Comparison of ENCODE assay signal across 11 cellular contexts in genomic region chr16:70680495-70681381, GRCh38. TPM values are rescaled to one million over a fixed set of nuclear protein-coding genes. Genes with fewer than 3 reads are reported as not detected.
DNase-seq lines count a peak whose midpoint lies in the region; ATAC-seq and TF ChIP-seq lines count a peak whose summit lies in the region.
"Had no signal": no experiment of that assay in that cellular context is flagged by ENCODE, and none has a peak within 500 bp of the region (broad histone marks: within the 10 kb centered on the region; RNA-seq: fewer than 3 reads in every experiment).

No MANE protein-coding gene starts in this region.

- H3K4me1 ChIP-seq in esophagus squamous epithelium (peaks cover 42 to 67% (median 49%) of the 10 kb centered on the region in 3 donors), neural progenitor cell (no peaks in the 10 kb centered on the region), upper lobe of right lung (peaks cover 32% of the 10 kb centered on the region)

- H3K36me3 Mint-ChIP-seq in WTC11 (peaks cover 1% of the 10 kb centered on the region; the same call in 1 of the 2 replicates), neural progenitor cell (peaks cover 2% of the 10 kb centered on the region)
- H3K36me3 Mint-ChIP-seq: activated naive CD8-positive, alpha-beta T cell treated with anti-CD3 and anti-CD28 coated beads, Interleukin-2, amount 10 ng/mL, durations not matched to agents 7 days and 5 days had no signal

- no peaks in the 10 kb centered on the region for H3K9me3 ChIP-seq in esophagus squamous epithelium
- H3K9me3 ChIP-seq in neural progenitor cell (ENCODE audit: low read depth), result no peaks in the 10 kb centered on the region
- H3K9me3 ChIP-seq in upper lobe of right lung, result no peaks in the 10 kb centered on the region

- H3K4me1 Mint-ChIP-seq in WTC11 (peaks cover 3% of the 10 kb centered on the region; the same call in 1 of the 2 replicates), neural progenitor cell (peaks cover 9% of the 10 kb centered on the region)

- CTCF ChIA-PET in WTC11 (lab: Charles Lee), result interaction anchor here (0.5 to 9.8 kb wide), 23 partner anchors 8 to 1702 kb away, joined by 3 to 142 read pairs (median 6); no protein-coding TSS in a partner anchor

- WGBS in esophagus squamous epithelium, 2 donors, result 69 to 81% methylated on average over 3 to 10 of the region's 18 CpGs

- DNase-seq in WTC11 (ENCODE audit: low spot score) (no peak), esophagus squamous epithelium (lab: John Stamatoyannopoulos, UW) (no peak), neural progenitor cell (ENCODE audit: low spot score) (no peak), upper lobe of right lung (no peak), hepatic stellate cell (ENCODE audit: low spot score) (no peak), G401 (ENCODE audit: low spot score) (no peak)
- DNase-seq: activated naive CD8-positive, alpha-beta T cell treated with anti-CD3 and anti-CD28 coated beads, Interleukin-2, amount 10 ng/mL, durations not matched to agents 7 days and 5 days; effector memory CD8-positive, alpha-beta T cell; NCI-H2107 had no signal

- in situ Hi-C loops in G401 (cut with HindIII; ENCODE audit: low sequenced_read_pairs), result no loop called here

- no peaks in the 10 kb centered on the region for H3K9me3 Mint-ChIP-seq in WTC11
- no peaks in the 10 kb centered on the region for H3K9me3 Mint-ChIP-seq in neural progenitor cell
- H3K9me3 Mint-ChIP-seq: activated naive CD8-positive, alpha-beta T cell treated with anti-CD3 and anti-CD28 coated beads, Interleukin-2, amount 10 ng/mL, durations not matched to agents 7 days and 5 days; effector memory CD8-positive, alpha-beta T cell had no signal

- TF ChIP-seq POLR2A in esophagus squamous epithelium (IDR thresholded peaks at IDR 0.05), result no peak

- POLR2A ChIA-PET in WTC11 (lab: Charles Lee), result no interaction called here

- H3F3A ChIP-seq in neural progenitor cell (ENCODE audit: low read depth), result no peaks in the 10 kb centered on the region

- intact Hi-C loops in esophagus squamous epithelium (cut with DNase I) (no loop called here), upper lobe of right lung (cut with DNase I) (no loop called here)

- H3K27ac ChIP-seq in esophagus squamous epithelium (peak overlapping the region; percentile 55 to 95 (median 82)), neural progenitor cell (no peak overlapping the region), upper lobe of right lung (peak overlapping the region; percentile 30)
- H3K27ac ChIP-seq: KMS-11 had no signal

- H3K4me3 ChIP-seq in esophagus squamous epithelium (peak overlapping the region in 1 of 4 donors; percentile 19), neural progenitor cell (no peak overlapping the region), upper lobe of right lung (peak overlapping the region; percentile 3)

- peak overlapping the region; percentile 58 for H3K4me2 ChIP-seq in neural progenitor cell
- H3K4me2 ChIP-seq: KMS-11 had no signal

- no peak overlapping the region for H2AFZ ChIP-seq in neural progenitor cell (replicated peaks)

- no peaks in the 10 kb centered on the region for H3K27me3 Mint-ChIP-seq in WTC11 (ENCODE audit: low read depth)
- H3K27me3 Mint-ChIP-seq in neural progenitor cell (ENCODE audit: insufficient read depth, low read depth), result no peaks in the 10 kb centered on the region

- H3K9ac ChIP-seq in neural progenitor cell, result no peak overlapping the region
- H3K9ac ChIP-seq: KMS-11 had no signal

- H4K20me1 ChIP-seq in neural progenitor cell (ENCODE audit: low read depth), result peaks cover 50% of the 10 kb centered on the region

- ATAC-seq in WTC11 (no peak), upper lobe of right lung (no peak), HG03460 (IDR thresholded peaks at IDR 0.05; ENCODE audit: unreplicated experiment) (no peak)
- ATAC-seq: effector memory CD8-positive, alpha-beta T cell had no signal

- H3K79me2 ChIP-seq in neural progenitor cell (ENCODE audit: low read depth), result peaks cover 10% of the 10 kb centered on the region

- H3K27ac Mint-ChIP-seq in WTC11 (no peak overlapping the region), neural progenitor cell (no peak overlapping the region)
- H3K27ac Mint-ChIP-seq: activated naive CD8-positive, alpha-beta T cell treated with anti-CD3 and anti-CD28 coated beads, Interleukin-2, amount 10 ng/mL, durations not matched to agents 7 days and 5 days had no signal

- H3K4me3 Mint-ChIP-seq in WTC11 (no peak overlapping the region), neural progenitor cell (no peak overlapping the region)
- H3K4me3 Mint-ChIP-seq: activated naive CD8-positive, alpha-beta T cell treated with anti-CD3 and anti-CD28 coated beads, Interleukin-2, amount 10 ng/mL, durations not matched to agents 7 days and 5 days had no signal

- no peaks in the 10 kb centered on the region for H3K27me3 ChIP-seq in esophagus squamous epithelium
- peaks cover 10% of the 10 kb centered on the region for H3K27me3 ChIP-seq in neural progenitor cell
- H3K27me3 ChIP-seq in upper lobe of right lung, result no peaks in the 10 kb centered on the region

- no peak for TF ChIP-seq CTCF in WTC11 (IDR thresholded peaks at IDR 0.05)
- TF ChIP-seq CTCF in esophagus squamous epithelium (IDR thresholded peaks at IDR 0.05), result no peak
- no peak for TF ChIP-seq CTCF in neural progenitor cell (IDR thresholded peaks at IDR 0.05)
- TF ChIP-seq CTCF in upper lobe of right lung (IDR thresholded peaks at IDR 0.05), result no peak

- H3K36me3 ChIP-seq in esophagus squamous epithelium, result peaks cover 30 to 61% (median 43%) of the 10 kb centered on the region in 3 donors
- H3K36me3 ChIP-seq in neural progenitor cell, result no peaks in the 10 kb centered on the region
- peaks cover 47% of the 10 kb centered on the region for H3K36me3 ChIP-seq in upper lobe of right lung

TF ChIP-seq in WTC11, 78 proteins besides CTCF, POLR2A, EP300 and RAD21:
- 0 out of 2 replicates have a peak, but pooled peaks have one; percentile 63 for TF ChIP-seq GTF2I (CRISPR knock-in tag; conservative IDR thresholded peaks at IDR 0.05)
- no peak for TF ChIP-seq ZNF219 (CRISPR knock-in tag; IDR thresholded peaks at IDR 0.05; ENCODE audit: borderline replicate concordance)

RNA-seq across cellular contexts. Expression of gene MTSS2, which starts 5.1 kb away (rescaled TPM):
- 28.3 to 34.9 TPM (median 31.2 TPM) in 3 replicates for total RNA-seq in WTC11 (2021)
- 10 to 100 TPM; 15.5 to 39.7 (median 27.5) TPM for total RNA-seq in esophagus squamous epithelium
- total RNA-seq in neural progenitor cell (ENCODE audit: low replicate concordance), result 6.2 and 22.1 TPM in 2 replicates
- 81.3 TPM for total RNA-seq in upper lobe of right lung
- 15.6 and 46.7 TPM in 2 replicates for total RNA-seq in G401 (2014; rRNA removed; shearing (Covaris generic))

RNA-seq across cellular contexts. Expression of gene IL34, which starts 34.4 kb away (rescaled TPM):
- total RNA-seq in WTC11 (2021), result 6.0 to 8.8 TPM (median 7.5 TPM) in 3 replicates
- total RNA-seq in esophagus squamous epithelium, result 10 to 100 TPM in 2 of 4 donors, 1 to 10 TPM in 2; 3.2 to 26.6 (median 9.1) TPM
- not detected in 2 replicates for total RNA-seq in neural progenitor cell (ENCODE audit: low replicate concordance)
- total RNA-seq in upper lobe of right lung, result 3.3 TPM
- total RNA-seq in G401 (2014; rRNA removed; shearing (Covaris generic)), result 3.4 and 5.1 TPM in 2 replicates
